ENCODE assay signal across 1 cellular context in genomic region chr2:127526142-127526939, GRCh38.
TF ChIP-seq lines count a peak whose summit lies in the region.

Gene IWS1, minus strand, starts transcription at chr2:127526489. Its CDS starts 281 bp downstream, at chr2:127526208.

TF ChIP-seq in HepG2, 621 proteins besides CTCF, POLR2A, EP300 and RAD21 (continued from another document and continues in another):
- peak; percentile 93; the same call in 1 of the 2 replicates for TF ChIP-seq E2F2 (CRISPR knock-in tag; IDR thresholded peaks at IDR 0.05; ENCODE audit: borderline replicate concordance)
- peak; percentile 35; the same call in 1 of the 2 replicates for TF ChIP-seq MTA1 (CRISPR knock-in tag; IDR thresholded peaks at IDR 0.05; ENCODE audit: borderline replicate concordance)
- TF ChIP-seq ZNF841 (CRISPR knock-in tag; IDR thresholded peaks at IDR 0.05; ENCODE audit: borderline replicate concordance), result no peak
- TF ChIP-seq WIZ (CRISPR knock-in tag; IDR thresholded peaks at IDR 0.05), result no peak
- peak; percentile 19; the same call in 1 of the 2 replicates for TF ChIP-seq TFE3 (CRISPR knock-in tag; IDR thresholded peaks at IDR 0.05)
- TF ChIP-seq SNRNP70 (IDR thresholded peaks at IDR 0.05; ENCODE audit: low read depth, low read length), result no peak
- TF ChIP-seq ZNF10 (CRISPR knock-in tag; IDR thresholded peaks at IDR 0.05; ENCODE audit: borderline replicate concordance, low read depth), result no peak
- TF ChIP-seq TOE1 (CRISPR knock-in tag; IDR thresholded peaks at IDR 0.05), result no peak
- TF ChIP-seq ZNF570 (CRISPR knock-in tag; IDR thresholded peaks at IDR 0.05; ENCODE audit: borderline replicate concordance), result no peak; the same call in 1 of the 2 replicates
- no peak for TF ChIP-seq ARNT (IDR thresholded peaks at IDR 0.05)
- TF ChIP-seq, protein P1, sequence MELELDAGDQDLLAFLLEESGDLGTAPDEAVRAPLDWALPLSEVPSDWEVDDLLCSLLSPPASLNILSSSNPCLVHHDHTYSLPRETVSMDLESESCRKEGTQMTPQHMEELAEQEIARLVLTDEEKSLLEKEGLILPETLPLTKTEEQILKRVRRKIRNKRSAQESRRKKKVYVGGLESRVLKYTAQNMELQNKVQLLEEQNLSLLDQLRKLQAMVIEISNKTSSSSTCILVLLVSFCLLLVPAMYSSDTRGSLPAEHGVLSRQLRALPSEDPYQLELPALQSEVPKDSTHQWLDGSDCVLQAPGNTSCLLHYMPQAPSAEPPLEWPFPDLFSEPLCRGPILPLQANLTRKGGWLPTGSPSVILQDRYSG (CRISPR knock-in tag; IDR thresholded peaks at IDR 0.05), result peak; percentile 18; the same call in 1 of the 2 replicates
- TF ChIP-seq SAFB2 (CRISPR knock-in tag; IDR thresholded peaks at IDR 0.05; ENCODE audit: borderline replicate concordance, low read depth), result 0 out of 2 replicates have a peak, but pooled peaks have one; percentile 12
- TF ChIP-seq NCOA2 (CRISPR knock-in tag; IDR thresholded peaks at IDR 0.05), result peak; percentile 19; the same call in 1 of the 2 replicates
- peak; percentile 72 for TF ChIP-seq ZIK1 (CRISPR knock-in tag; IDR thresholded peaks at IDR 0.05; ENCODE audit: borderline replicate concordance, low read depth)
- peak; percentile 44; the same call in 1 of the 2 replicates for TF ChIP-seq TEF (CRISPR knock-in tag; IDR thresholded peaks at IDR 0.05)
- TF ChIP-seq ZKSCAN8 (CRISPR knock-in tag; IDR thresholded peaks at IDR 0.05; ENCODE audit: borderline replicate concordance), result peak; percentile 80; the same call in 1 of the 2 replicates
- peak; percentile 98 for TF ChIP-seq ZHX2 (IDR thresholded peaks at IDR 0.05; ENCODE audit: low read depth)
- TF ChIP-seq ZHX2 (CRISPR knock-in tag; IDR thresholded peaks at IDR 0.05; ENCODE audit: borderline replicate concordance), result no peak
- TF ChIP-seq XRCC5 (optimal IDR thresholded peaks at IDR 0.05; ENCODE audit: low read length), result peak; percentile 74
- no peak for TF ChIP-seq RNF219 (CRISPR knock-in tag; IDR thresholded peaks at IDR 0.05)
- TF ChIP-seq ZNF646 (CRISPR knock-in tag; IDR thresholded peaks at IDR 0.05), result no peak
- TF ChIP-seq, protein P2, sequence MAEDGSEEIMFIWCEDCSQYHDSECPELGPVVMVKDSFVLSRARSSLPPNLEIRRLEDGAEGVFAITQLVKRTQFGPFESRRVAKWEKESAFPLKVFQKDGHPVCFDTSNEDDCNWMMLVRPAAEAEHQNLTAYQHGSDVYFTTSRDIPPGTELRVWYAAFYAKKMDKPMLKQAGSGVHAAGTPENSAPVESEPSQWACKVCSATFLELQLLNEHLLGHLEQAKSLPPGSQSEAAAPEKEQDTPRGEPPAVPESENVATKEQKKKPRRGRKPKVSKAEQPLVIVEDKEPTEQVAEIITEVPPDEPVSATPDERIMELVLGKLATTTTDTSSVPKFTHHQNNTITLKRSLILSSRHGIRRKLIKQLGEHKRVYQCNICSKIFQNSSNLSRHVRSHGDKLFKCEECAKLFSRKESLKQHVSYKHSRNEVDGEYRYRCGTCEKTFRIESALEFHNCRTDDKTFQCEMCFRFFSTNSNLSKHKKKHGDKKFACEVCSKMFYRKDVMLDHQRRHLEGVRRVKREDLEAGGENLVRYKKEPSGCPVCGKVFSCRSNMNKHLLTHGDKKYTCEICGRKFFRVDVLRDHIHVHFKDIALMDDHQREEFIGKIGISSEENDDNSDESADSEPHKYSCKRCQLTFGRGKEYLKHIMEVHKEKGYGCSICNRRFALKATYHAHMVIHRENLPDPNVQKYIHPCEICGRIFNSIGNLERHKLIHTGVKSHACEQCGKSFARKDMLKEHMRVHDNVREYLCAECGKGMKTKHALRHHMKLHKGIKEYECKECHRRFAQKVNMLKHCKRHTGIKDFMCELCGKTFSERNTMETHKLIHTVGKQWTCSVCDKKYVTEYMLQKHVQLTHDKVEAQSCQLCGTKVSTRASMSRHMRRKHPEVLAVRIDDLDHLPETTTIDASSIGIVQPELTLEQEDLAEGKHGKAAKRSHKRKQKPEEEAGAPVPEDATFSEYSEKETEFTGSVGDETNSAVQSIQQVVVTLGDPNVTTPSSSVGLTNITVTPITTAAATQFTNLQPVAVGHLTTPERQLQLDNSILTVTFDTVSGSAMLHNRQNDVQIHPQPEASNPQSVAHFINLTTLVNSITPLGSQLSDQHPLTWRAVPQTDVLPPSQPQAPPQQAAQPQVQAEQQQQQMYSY (CRISPR knock-in tag; IDR thresholded peaks at IDR 0.05), result no peak
- no peak for TF ChIP-seq MATR3 (CRISPR knock-in tag; IDR thresholded peaks at IDR 0.05)
